2 cellular contexts compared by ENCODE assay signal in the genomic region with DNA sequence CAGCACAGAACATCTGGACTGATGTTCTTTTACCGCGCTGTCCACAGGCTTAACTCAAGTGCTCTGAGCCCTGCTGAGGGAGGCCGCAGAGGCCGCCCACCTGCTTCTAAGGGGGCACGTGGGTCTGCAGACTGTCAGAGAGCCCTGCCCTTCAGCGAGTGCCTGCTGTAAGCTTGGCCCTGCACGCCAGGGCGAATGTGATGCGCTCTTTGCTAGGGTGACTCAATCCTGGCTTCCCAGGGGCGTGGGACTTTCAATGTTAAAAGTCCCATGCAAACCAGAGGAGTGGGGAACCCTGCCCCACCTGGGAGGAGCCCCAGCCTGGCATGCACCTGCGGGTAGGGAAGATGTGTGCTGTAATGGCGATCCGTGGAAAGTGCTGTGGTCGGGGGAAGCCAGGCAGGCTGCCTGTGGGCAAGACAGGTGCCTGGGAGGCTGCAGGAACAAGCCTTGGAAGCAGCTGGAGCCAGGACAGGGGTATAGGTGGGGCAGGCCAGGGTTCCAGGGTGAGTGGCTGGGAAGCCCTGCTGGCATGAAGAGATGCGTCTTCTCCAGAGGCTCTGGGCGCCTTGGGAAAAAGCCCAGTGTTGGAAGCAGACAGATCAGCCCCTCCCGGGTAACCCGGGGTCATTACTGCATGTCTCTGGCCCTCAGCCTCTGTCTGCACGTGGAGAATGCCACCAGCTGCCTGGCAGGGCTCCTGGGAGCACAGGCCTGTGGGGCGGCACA.
A peak's percentile ranks its signal among the peaks of the same experiment; 100 is the strongest.
TF ChIP-seq lines count a peak whose summit lies in the region.

No MANE protein-coding gene starts in this region.

TF ChIP-seq in IMR-90, 13 proteins besides CTCF, POLR2A, EP300 and RAD21:
- TF ChIP-seq SMC3 (IDR thresholded peaks at IDR 0.05; ENCODE audit: low read depth, low read length) (no peak), NFE2L2 (IDR thresholded peaks at IDR 0.05; ENCODE audit: low read depth, low read length) (no peak), FOS (IDR thresholded peaks at IDR 0.05; ENCODE audit: low read depth, low read length) (0 out of 2 replicates have a peak, but pooled peaks have one; percentile 38), RCOR1 (IDR thresholded peaks at IDR 0.05; ENCODE audit: insufficient replicate concordance, low read length) (no peak), CEBPB (IDR thresholded peaks at IDR 0.05; ENCODE audit: low read depth, low read length) (peak; percentile 23; the same call in 1 of the 2 replicates), BHLHE40 (IDR thresholded peaks at IDR 0.05; ENCODE audit: low read depth, low read length) (0 out of 2 replicates have a peak, but pooled peaks have one; percentile 31), RFX5 (IDR thresholded peaks at IDR 0.05; ENCODE audit: low read depth, low read length) (no peak), MAFK (IDR thresholded peaks at IDR 0.05; ENCODE audit: low read depth, low read length) (no peak), MXI1 (IDR thresholded peaks at IDR 0.05; ENCODE audit: borderline replicate concordance, low read depth, low read length) (peak; percentile 55; the same call in 1 of the 2 replicates), CHD1 (IDR thresholded peaks at IDR 0.05; ENCODE audit: low read depth, low read length) (no peak), MAZ (IDR thresholded peaks at IDR 0.05; ENCODE audit: borderline replicate concordance, low read depth, low read length) (no peak)
- TF ChIP-seq, protein P1, sequence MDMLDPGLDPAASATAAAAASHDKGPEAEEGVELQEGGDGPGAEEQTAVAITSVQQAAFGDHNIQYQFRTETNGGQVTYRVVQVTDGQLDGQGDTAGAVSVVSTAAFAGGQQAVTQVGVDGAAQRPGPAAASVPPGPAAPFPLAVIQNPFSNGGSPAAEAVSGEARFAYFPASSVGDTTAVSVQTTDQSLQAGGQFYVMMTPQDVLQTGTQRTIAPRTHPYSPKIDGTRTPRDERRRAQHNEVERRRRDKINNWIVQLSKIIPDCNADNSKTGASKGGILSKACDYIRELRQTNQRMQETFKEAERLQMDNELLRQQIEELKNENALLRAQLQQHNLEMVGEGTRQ (IDR thresholded peaks at IDR 0.05; ENCODE audit: low read depth, low read length), result peak; percentile 81
- TF ChIP-seq, protein P2, sequence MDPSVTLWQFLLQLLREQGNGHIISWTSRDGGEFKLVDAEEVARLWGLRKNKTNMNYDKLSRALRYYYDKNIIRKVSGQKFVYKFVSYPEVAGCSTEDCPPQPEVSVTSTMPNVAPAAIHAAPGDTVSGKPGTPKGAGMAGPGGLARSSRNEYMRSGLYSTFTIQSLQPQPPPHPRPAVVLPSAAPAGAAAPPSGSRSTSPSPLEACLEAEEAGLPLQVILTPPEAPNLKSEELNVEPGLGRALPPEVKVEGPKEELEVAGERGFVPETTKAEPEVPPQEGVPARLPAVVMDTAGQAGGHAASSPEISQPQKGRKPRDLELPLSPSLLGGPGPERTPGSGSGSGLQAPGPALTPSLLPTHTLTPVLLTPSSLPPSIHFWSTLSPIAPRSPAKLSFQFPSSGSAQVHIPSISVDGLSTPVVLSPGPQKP (IDR thresholded peaks at IDR 0.05; ENCODE audit: borderline replicate concordance, low read depth, low read length), result no peak

TF ChIP-seq in neural cell, 6 proteins besides CTCF, POLR2A, EP300 and RAD21:
- TF ChIP-seq SMC3 (conservative IDR thresholded peaks at IDR 0.05; ENCODE audit: poor library complexity) (no peak), EZH2 (IDR thresholded peaks at IDR 0.05; ENCODE audit: borderline replicate concordance, insufficient read depth, low read length, poor library complexity, severe bottlenecking) (no peak), TAF1 (IDR thresholded peaks at IDR 0.05; ENCODE audit: low read depth) (no peak), MXI1 (conservative IDR thresholded peaks at IDR 0.05; ENCODE audit: poor library complexity, severe bottlenecking) (no peak), POLR2AphosphoS5 (IDR thresholded peaks at IDR 0.05) (no peak)
- TF ChIP-seq, protein P3, sequence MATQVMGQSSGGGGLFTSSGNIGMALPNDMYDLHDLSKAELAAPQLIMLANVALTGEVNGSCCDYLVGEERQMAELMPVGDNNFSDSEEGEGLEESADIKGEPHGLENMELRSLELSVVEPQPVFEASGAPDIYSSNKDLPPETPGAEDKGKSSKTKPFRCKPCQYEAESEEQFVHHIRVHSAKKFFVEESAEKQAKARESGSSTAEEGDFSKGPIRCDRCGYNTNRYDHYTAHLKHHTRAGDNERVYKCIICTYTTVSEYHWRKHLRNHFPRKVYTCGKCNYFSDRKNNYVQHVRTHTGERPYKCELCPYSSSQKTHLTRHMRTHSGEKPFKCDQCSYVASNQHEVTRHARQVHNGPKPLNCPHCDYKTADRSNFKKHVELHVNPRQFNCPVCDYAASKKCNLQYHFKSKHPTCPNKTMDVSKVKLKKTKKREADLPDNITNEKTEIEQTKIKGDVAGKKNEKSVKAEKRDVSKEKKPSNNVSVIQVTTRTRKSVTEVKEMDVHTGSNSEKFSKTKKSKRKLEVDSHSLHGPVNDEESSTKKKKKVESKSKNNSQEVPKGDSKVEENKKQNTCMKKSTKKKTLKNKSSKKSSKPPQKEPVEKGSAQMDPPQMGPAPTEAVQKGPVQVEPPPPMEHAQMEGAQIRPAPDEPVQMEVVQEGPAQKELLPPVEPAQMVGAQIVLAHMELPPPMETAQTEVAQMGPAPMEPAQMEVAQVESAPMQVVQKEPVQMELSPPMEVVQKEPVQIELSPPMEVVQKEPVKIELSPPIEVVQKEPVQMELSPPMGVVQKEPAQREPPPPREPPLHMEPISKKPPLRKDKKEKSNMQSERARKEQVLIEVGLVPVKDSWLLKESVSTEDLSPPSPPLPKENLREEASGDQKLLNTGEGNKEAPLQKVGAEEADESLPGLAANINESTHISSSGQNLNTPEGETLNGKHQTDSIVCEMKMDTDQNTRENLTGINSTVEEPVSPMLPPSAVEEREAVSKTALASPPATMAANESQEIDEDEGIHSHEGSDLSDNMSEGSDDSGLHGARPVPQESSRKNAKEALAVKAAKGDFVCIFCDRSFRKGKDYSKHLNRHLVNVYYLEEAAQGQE (IDR thresholded peaks at IDR 0.05; ENCODE audit: borderline replicate concordance), result no peak
